ENCODE assay signal across 8 cellular contexts in genomic region chrX:100089724-100090123, GRCh38.
"Had no signal": no experiment of that assay in that cellular context is flagged by ENCODE, and none has a peak within 500 bp of the region (broad histone marks: within the 10 kb centered on the region; RNA-seq: fewer than 3 reads in every experiment).

No MANE protein-coding gene starts in this region.

- FAIRE-seq: HepG2, HTR-8/SVneo, K562 had no signal

- DNase-seq: IMR-90, KBM-7, KG1 had no signal

- ATAC-seq: HepG2, K562 had no signal

- H3K4me3 ChIP-seq: K562 had no signal

- H3K4me2 ChIP-seq: KMS-11 had no signal

- H3K27ac ChIP-seq: HL-60, KMS-11 had no signal
